16 cellular contexts compared by ENCODE assay signal in genomic region chr6:9398794-9399373, GRCh38.
DNase-seq lines count a peak whose midpoint lies in the region; ATAC-seq and TF ChIP-seq lines count a peak whose summit lies in the region.
"Had no signal": no experiment of that assay in that cellular context is flagged by ENCODE, and none has a peak within 500 bp of the region (broad histone marks: within the 10 kb centered on the region; RNA-seq: fewer than 3 reads in every experiment).

No MANE protein-coding gene starts in this region.

- DNase-seq in NCI-H2227 (lab: John Stamatoyannopoulos, UW; ENCODE audit: unreplicated experiment) (peak; percentile 69), colonic mucosa (peak; percentile 20), left colon (peak in 1 of 2 donors; percentile 14), NCI-H1417 treated with DMSO at 0.1 percent for 48 hours (lab: John Stamatoyannopoulos, UW) (no peak), GM10266 (ENCODE audit: extremely low spot score) (no peak)
- DNase-seq: ACHN; activated CD8-positive, alpha-beta T cell treated with anti-CD3 and anti-CD28 coated beads for 36 hours; activated effector memory CD4-positive, alpha-beta T cell treated with anti-CD3 and anti-CD28 coated beads, Interleukin-2, amount 50 U/mL, for 16 hours; hippocampal formation; lower lobe of right lung; NCI-H446 treated with DMSO at 0.1 percent for 48 hours; T-helper 17 cell had no signal

- H3K36me3 ChIP-seq in colonic mucosa = no peaks in the 10 kb centered on the region
- H3K36me3 ChIP-seq: lower lobe of right lung, tibial nerve had no signal

- no peaks in the 10 kb centered on the region for H3K27me3 ChIP-seq in colonic mucosa
- H3K27me3 ChIP-seq: tibial nerve had no signal

- TF ChIP-seq CTCF in 22Rv1 (IDR thresholded peaks at IDR 0.05) (no peak), colonic mucosa (IDR thresholded peaks at IDR 0.05) (no peak), GM10266 (IDR thresholded peaks at IDR 0.05; ENCODE audit: control insufficient read depth, insufficient read depth, low read depth, missing control alignments) (no peak)

- no peaks in the 10 kb centered on the region for H3K4me1 ChIP-seq in colonic mucosa
- H3K4me1 ChIP-seq: lower lobe of right lung, tibial nerve had no signal

- ATAC-seq in left colon = peak; percentile 51
- no peak for ATAC-seq in HG03196 (IDR thresholded peaks at IDR 0.05; ENCODE audit: unreplicated experiment)
- no peak for ATAC-seq in GM19452 (IDR thresholded peaks at IDR 0.05; ENCODE audit: unreplicated experiment)
- ATAC-seq: activated CD8-positive, alpha-beta T cell treated with anti-CD3 and anti-CD28 coated beads for 36 hours; T-helper 17 cell had no signal

- H3K4me3 ChIP-seq in colonic mucosa = no peak overlapping the region
- H3K4me3 ChIP-seq: lower lobe of right lung, tibial nerve had no signal

- intact Hi-C loops in colonic mucosa (cut with DNase I) (no loop called here), left colon (cut with DNase I, micrococcal nuclease) (no loop called here)

- H3K27ac ChIP-seq in 22Rv1 (peak overlapping the region; percentile 97), colonic mucosa (no peak overlapping the region)
- H3K27ac ChIP-seq: lower lobe of right lung, tibial nerve had no signal

- no peak overlapping the region for H3K9ac ChIP-seq in colonic mucosa (ENCODE audit: low read depth in 2 of 2, low read length in 2 of 2)

- no peaks in the 10 kb centered on the region for H3K9me3 ChIP-seq in colonic mucosa
- H3K9me3 ChIP-seq: lower lobe of right lung, tibial nerve had no signal

Comparison
In these comparisons a context has a peak if more than half of its experiments do, and no peak if none do; other contexts are left out.
1. DNase-seq: peak in NCI-H2227 (single experiment) and colonic mucosa (single experiment); none in NCI-H1417 treated with DMSO at 0.1 percent for 48 hours (single experiment) and GM10266 (single experiment).